ENCODE assay signal across 8 cellular contexts in the genomic region with DNA sequence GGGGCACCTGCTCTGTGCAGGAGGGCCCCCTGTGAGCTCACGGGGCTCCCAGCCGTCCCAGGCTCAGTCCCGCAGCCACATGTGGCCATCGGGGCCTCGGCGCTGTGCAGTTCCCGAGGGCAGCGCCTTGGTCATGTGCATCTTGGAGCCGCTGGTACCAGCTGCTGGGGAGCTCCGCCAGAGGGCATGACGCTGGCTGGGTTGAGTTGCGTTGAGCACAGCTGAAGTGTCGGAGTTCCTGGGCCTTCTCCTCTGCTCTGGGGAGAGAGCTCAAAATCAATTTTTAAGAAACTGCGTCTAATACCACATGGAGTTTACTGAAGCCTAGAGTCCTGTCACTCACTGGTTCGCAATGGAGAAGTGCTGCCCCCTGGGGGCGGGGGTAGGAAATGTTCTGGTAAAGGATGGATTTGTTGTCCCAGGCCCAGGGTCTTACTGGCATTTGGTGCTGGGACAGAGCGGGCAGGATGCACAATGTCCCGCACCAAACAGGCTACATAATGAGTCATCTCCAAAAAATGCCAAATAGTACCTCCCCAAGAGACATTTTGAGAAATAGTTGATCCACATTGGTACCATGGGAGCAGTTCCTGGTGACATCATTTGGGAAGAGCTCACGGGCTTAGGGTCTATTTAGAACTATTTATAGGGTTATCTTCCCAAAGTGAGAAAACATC. TPM values are rescaled to one million over a fixed set of nuclear protein-coding genes. Genes with fewer than 3 reads are reported as not detected.
DNase-seq lines count a peak whose midpoint lies in the region; ATAC-seq and TF ChIP-seq lines count a peak whose summit lies in the region.

No MANE protein-coding gene starts in this region.

- no peak overlapping the region for H3K27ac Mint-ChIP-seq in natural killer cell
- H3K27ac Mint-ChIP-seq in stimulated activated naive CD8-positive, alpha-beta T cell treated with anti-CD3 and anti-CD28 coated beads, Interleukin-15, amount 100 ng/mL, for 72 hours, result no peak overlapping the region

- peak; percentile 39 to 58 (median 46) for ATAC-seq in natural killer cell
- peak; percentile 35 for ATAC-seq in stimulated activated naive CD8-positive, alpha-beta T cell treated with anti-CD3 and anti-CD28 coated beads, Interleukin-15, amount 100 ng/mL, for 72 hours
- no peak for ATAC-seq in HG03469 (IDR thresholded peaks at IDR 0.05; ENCODE audit: unreplicated experiment)

- H3K27me3 Mint-ChIP-seq in natural killer cell (ENCODE audit: low read depth in 2 of 2), result peaks cover 0 to 5% of the 10 kb centered on the region in 2 donors
- H3K27me3 Mint-ChIP-seq in stimulated activated naive CD8-positive, alpha-beta T cell treated with anti-CD3 and anti-CD28 coated beads, Interleukin-15, amount 100 ng/mL, for 72 hours, result peaks cover 47% of the 10 kb centered on the region

- H3K4me3 Mint-ChIP-seq in natural killer cell, result no peak overlapping the region
- no peak overlapping the region for H3K4me3 Mint-ChIP-seq in stimulated activated naive CD8-positive, alpha-beta T cell treated with anti-CD3 and anti-CD28 coated beads, Interleukin-15, amount 100 ng/mL, for 72 hours

- H3K27ac ChIP-seq in esophagus muscularis mucosa (replicated peaks in 1 of 4), result peak overlapping the region; percentile 34 to 62 (median 54)

- no peaks in the 10 kb centered on the region for H3K36me3 Mint-ChIP-seq in natural killer cell

- peaks cover 0 to 6% of the 10 kb centered on the region in 2 donors for H3K4me1 Mint-ChIP-seq in natural killer cell
- H3K4me1 Mint-ChIP-seq in stimulated activated naive CD8-positive, alpha-beta T cell treated with anti-CD3 and anti-CD28 coated beads, Interleukin-15, amount 100 ng/mL, for 72 hours, result peaks cover 20% of the 10 kb centered on the region

- peak; percentile 72 to 83 (median 82) for TF ChIP-seq CTCF in esophagus muscularis mucosa (IDR thresholded peaks at IDR 0.05)
- peak; percentile 71 for TF ChIP-seq CTCF in natural killer cell (IDR thresholded peaks at IDR 0.05)

- H3K36me3 ChIP-seq in esophagus muscularis mucosa, result no peaks in the 10 kb centered on the region

- H3K4me1 ChIP-seq in esophagus muscularis mucosa, result peaks cover 13 to 36% (median 28%) of the 10 kb centered on the region in 4 donors

- no peak for TF ChIP-seq POLR2A in esophagus muscularis mucosa (IDR thresholded peaks at IDR 0.05; ENCODE audit: low read depth)

- H3K4me3 ChIP-seq in esophagus muscularis mucosa, result no peak overlapping the region

- WGBS in esophagus muscularis mucosa, result 66% methylated on average over 16 of the region's 19 CpGs

- no peaks in the 10 kb centered on the region for H3K9me3 Mint-ChIP-seq in natural killer cell
- H3K9me3 Mint-ChIP-seq in stimulated activated naive CD8-positive, alpha-beta T cell treated with anti-CD3 and anti-CD28 coated beads, Interleukin-15, amount 100 ng/mL, for 72 hours, result no peaks in the 10 kb centered on the region

- peak; percentile 7 for TF ChIP-seq EP300 in esophagus muscularis mucosa (IDR thresholded peaks at IDR 0.05)

- no peaks in the 10 kb centered on the region for H3K9me3 ChIP-seq in esophagus muscularis mucosa

- H3K27me3 ChIP-seq in esophagus muscularis mucosa, result peaks cover 0 to 4% (median 0%) of the 10 kb centered on the region in 4 donors

- peak; percentile 13 for DNase-seq in DMS 273 treated with DMSO at 0.1 percent for 48 hours (lab: John Stamatoyannopoulos, UW)
- DNase-seq in HK-2 (ENCODE audit: unreplicated experiment), result peak; percentile 69
- peak; percentile 37 for DNase-seq in NOMO-1 treated with dmso at 0.1 percent for 144 hours (lab: John Stamatoyannopoulos, UW; ENCODE audit: unreplicated experiment)
- DNase-seq in activated CD8-positive, alpha-beta memory T cell treated with anti-CD3 and anti-CD28 coated beads, Interleukin-2, amount 50 U/mL, for 48 hours, result peak; percentile 86
- DNase-seq in esophagus muscularis mucosa (ENCODE audit: extremely low spot score), result peak; percentile 95
- peak; percentile 24 for DNase-seq in natural killer cell
- peak; percentile 65 to 71 for DNase-seq in stimulated activated naive CD8-positive, alpha-beta T cell treated with anti-CD3 and anti-CD28 coated beads, Interleukin-15, amount 100 ng/mL, for 72 hours

- intact Hi-C loops in esophagus muscularis mucosa (cut with DNase I) (loop anchor here (10.0 kb wide), 1 partner anchor 448 kb away; a partner anchor contains a TSS), natural killer cell (cut with micrococcal nuclease) (loop anchor here (1.0 to 10.0 kb wide), 3 partner anchors 104 to 450 kb away; no protein-coding TSS in a partner anchor)

RNA-seq across cellular contexts. Expression of a gene that starts 48.8 kb away (rescaled TPM):
- total RNA-seq in esophagus muscularis mucosa (10 to 100 TPM in 1 of 4 donors, 1 to 10 TPM in 3; 3.7 to 11.0 (median 7.7) TPM), natural killer cell (1 to 10 TPM in 2 of 3 donors, under 1 TPM in 1; 0.85 to 2.5 (median 2.4) TPM)

Comparison
In these comparisons a context has a peak if more than half of its experiments do, and no peak if none do; other contexts are left out.
1. DNase-seq: peak in every context shown above with its lines; median percentile 95 in esophagus muscularis mucosa; 86 in activated CD8-positive, alpha-beta memory T cell treated with anti-CD3 and anti-CD28 coated beads, Interleukin-2, amount 50 U/mL, for 48 hours; 69 in HK-2; 68 in stimulated activated naive CD8-positive, alpha-beta T cell treated with anti-CD3 and anti-CD28 coated beads, Interleukin-15, amount 100 ng/mL, for 72 hours; 37 in NOMO-1 treated with dmso at 0.1 percent for 144 hours; 24 in natural killer cell; 13 in DMS 273 treated with DMSO at 0.1 percent for 48 hours.